ENCODE assay signal across 27 cellular contexts in genomic region chr12:64304571-64304970, GRCh38.
"Had no signal": no experiment of that assay in that cellular context is flagged by ENCODE, and none has a peak within 500 bp of the region (broad histone marks: within the 10 kb centered on the region; RNA-seq: fewer than 3 reads in every experiment).

No MANE protein-coding gene starts in this region.

- H3K27ac ChIP-seq: body of pancreas, foreskin keratinocyte, tibial nerve had no signal

- H3K4me1 Mint-ChIP-seq: activated B cell treated with CpG ODN at 0.5 μM for 24 hours; activated CD4-positive, alpha-beta T cell treated with anti-CD3 and anti-CD28 coated beads for 36 hours; activated naive CD8-positive, alpha-beta T cell treated with anti-CD3 and anti-CD28 coated beads, Interleukin-2, amount 50 U/mL, for 24 hours; stimulated activated effector memory CD8-positive, alpha-beta T cell treated with anti-CD3 and anti-CD28 coated beads, Interleukin-12 subunit alpha, Interleukin-12 subunit beta, amount 100 ng/mL, for 72 hours; stimulated activated naive CD8-positive, alpha-beta T cell treated with anti-CD3 and anti-CD28 coated beads, Interleukin-15, amount 100 ng/mL, for 72 hours had no signal

- H3K36me3 Mint-ChIP-seq: natural killer cell treated with Interleukin-12 subunit alpha and Interleukin-12 subunit beta and Interleukin-15 and Interleukin-18, amount 100 ng/mL, for 72 hours; stimulated activated effector memory CD8-positive, alpha-beta T cell treated with anti-CD3 and anti-CD28 coated beads, Interleukin-12 subunit alpha, Interleukin-12 subunit beta, amount 100 ng/mL, for 72 hours had no signal

- DNase-seq: activated B cell treated with CpG ODN at 0.5 μM for 24 hours; activated CD4-positive, alpha-beta T cell treated with anti-CD3 and anti-CD28 coated beads for 36 hours; activated CD4-positive, alpha-beta T cell treated with anti-CD3 and anti-CD28 coated beads, Interleukin-2, amount 50 U/mL, for 48 hours; activated effector memory CD4-positive, alpha-beta T cell treated with anti-CD3 and anti-CD28 coated beads, Interleukin-2, amount 50 U/mL, for 16 hours; activated naive CD4-positive, alpha-beta T cell treated with anti-CD3 and anti-CD28 coated beads, Interleukin-2, amount 50 U/mL, for 16 hours; activated naive CD8-positive, alpha-beta T cell treated with anti-CD3 and anti-CD28 coated beads, Interleukin-2, amount 50 U/mL, for 24 hours; activated T-cell treated with anti-CD3 and anti-CD28 coated beads, Interleukin-2, amount 50 U/mL, for 72 hours; anterior cingulate cortex; body of pancreas; effector CD4-positive, alpha-beta T cell; erythroblast; foreskin keratinocyte; kidney; left ventricle myocardium superior; mammary epithelial cell; midbrain; nucleus accumbens; small intestine; stimulated activated CD4-positive, alpha-beta T cell treated with anti-CD3 and anti-CD28 coated beads, Interleukin-2, amount 100 ng/mL, for 24 hours; stimulated activated naive CD8-positive, alpha-beta T cell treated with anti-CD3 and anti-CD28 coated beads, Interleukin-15, amount 100 ng/mL, for 72 hours; T1000 had no signal

- H3K9me3 ChIP-seq: body of pancreas, tibial nerve had no signal

- ATAC-seq: activated CD4-positive, alpha-beta T cell treated with anti-CD3 and anti-CD28 coated beads for 36 hours; activated naive CD8-positive, alpha-beta T cell treated with anti-CD3 and anti-CD28 coated beads, Interleukin-2, amount 50 U/mL, for 24 hours; activated T-cell treated with anti-CD3 and anti-CD28 coated beads, Interleukin-2, amount 50 U/mL, for 72 hours; body of pancreas; foreskin keratinocyte; left ventricle myocardium superior; natural killer cell treated with Interleukin-12 subunit alpha and Interleukin-12 subunit beta and Interleukin-15 and Interleukin-18, amount 100 ng/mL, for 72 hours; sciatic nerve; stimulated activated effector memory CD8-positive, alpha-beta T cell treated with anti-CD3 and anti-CD28 coated beads, Interleukin-12 subunit alpha, Interleukin-12 subunit beta, amount 100 ng/mL, for 72 hours; stimulated activated naive CD8-positive, alpha-beta T cell treated with anti-CD3 and anti-CD28 coated beads, Interleukin-15, amount 100 ng/mL, for 72 hours had no signal

- H3K9me3 Mint-ChIP-seq: activated B cell treated with CpG ODN at 0.5 μM for 24 hours; activated naive CD8-positive, alpha-beta T cell treated with anti-CD3 and anti-CD28 coated beads, Interleukin-2, amount 50 U/mL, for 24 hours; activated T-cell treated with anti-CD3 and anti-CD28 coated beads, Interleukin-2, amount 50 U/mL, for 72 hours; dendritic cell treated with granulocyte-macrophage colony-stimulating factor and Interleukin-4, amounts not matched to agents 40 ng/mL and 50 ng/mL, for 4 days; natural killer cell treated with Interleukin-12 subunit alpha and Interleukin-12 subunit beta and Interleukin-15 and Interleukin-18, amount 100 ng/mL, for 72 hours; stimulated activated effector memory CD8-positive, alpha-beta T cell treated with anti-CD3 and anti-CD28 coated beads, Interleukin-12 subunit alpha, Interleukin-12 subunit beta, amount 100 ng/mL, for 72 hours; stimulated activated naive CD8-positive, alpha-beta T cell treated with anti-CD3 and anti-CD28 coated beads, Interleukin-15, amount 100 ng/mL, for 72 hours; T-helper 1 cell treated with Interleukin-12 subunit alpha and Interleukin-12 subunit beta and Interleukin-4 antibody, amounts not matched to agents 30 μg/mL and 1 μg/mL, for 36 hours had no signal

- H3K4me3 Mint-ChIP-seq: activated B cell treated with CpG ODN at 0.5 μM for 24 hours; activated CD4-positive, alpha-beta T cell treated with anti-CD3 and anti-CD28 coated beads for 36 hours; activated naive CD8-positive, alpha-beta T cell treated with anti-CD3 and anti-CD28 coated beads, Interleukin-2, amount 50 U/mL, for 24 hours; activated T-cell treated with anti-CD3 and anti-CD28 coated beads, Interleukin-2, amount 50 U/mL, for 72 hours; dendritic cell treated with granulocyte-macrophage colony-stimulating factor and Interleukin-4, amounts not matched to agents 40 ng/mL and 50 ng/mL, for 4 days; natural killer cell treated with Interleukin-12 subunit alpha and Interleukin-12 subunit beta and Interleukin-15 and Interleukin-18, amount 100 ng/mL, for 72 hours; stimulated activated effector memory CD8-positive, alpha-beta T cell treated with anti-CD3 and anti-CD28 coated beads, Interleukin-12 subunit alpha, Interleukin-12 subunit beta, amount 100 ng/mL, for 72 hours; stimulated activated naive CD8-positive, alpha-beta T cell treated with anti-CD3 and anti-CD28 coated beads, Interleukin-15, amount 100 ng/mL, for 72 hours; T-helper 1 cell treated with Interleukin-12 subunit alpha and Interleukin-12 subunit beta and Interleukin-4 antibody, amounts not matched to agents 30 μg/mL and 1 μg/mL, for 36 hours had no signal

- H3K27ac Mint-ChIP-seq: activated B cell treated with CpG ODN at 0.5 μM for 24 hours; activated CD4-positive, alpha-beta T cell treated with anti-CD3 and anti-CD28 coated beads for 36 hours; activated naive CD8-positive, alpha-beta T cell treated with anti-CD3 and anti-CD28 coated beads, Interleukin-2, amount 50 U/mL, for 24 hours; activated T-cell treated with anti-CD3 and anti-CD28 coated beads, Interleukin-2, amount 50 U/mL, for 72 hours; dendritic cell treated with granulocyte-macrophage colony-stimulating factor and Interleukin-4, amounts not matched to agents 40 ng/mL and 50 ng/mL, for 4 days; natural killer cell treated with Interleukin-12 subunit alpha and Interleukin-12 subunit beta and Interleukin-15 and Interleukin-18, amount 100 ng/mL, for 72 hours; stimulated activated effector memory CD8-positive, alpha-beta T cell treated with anti-CD3 and anti-CD28 coated beads, Interleukin-12 subunit alpha, Interleukin-12 subunit beta, amount 100 ng/mL, for 72 hours; stimulated activated naive CD8-positive, alpha-beta T cell treated with anti-CD3 and anti-CD28 coated beads, Interleukin-15, amount 100 ng/mL, for 72 hours; T-helper 1 cell treated with Interleukin-12 subunit alpha and Interleukin-12 subunit beta and Interleukin-4 antibody, amounts not matched to agents 30 μg/mL and 1 μg/mL, for 36 hours had no signal

- H3K36me3 ChIP-seq: tibial nerve had no signal

- H3K4me3 ChIP-seq: body of pancreas, tibial nerve had no signal

- H3K4me1 ChIP-seq: body of pancreas, foreskin keratinocyte, tibial nerve had no signal

- H3K27me3 ChIP-seq: body of pancreas, foreskin keratinocyte, tibial nerve had no signal

- H3K27me3 Mint-ChIP-seq: activated B cell treated with CpG ODN at 0.5 μM for 24 hours; dendritic cell treated with granulocyte-macrophage colony-stimulating factor and Interleukin-4, amounts not matched to agents 40 ng/mL and 50 ng/mL, for 4 days had no signal
